In the genomic region with DNA sequence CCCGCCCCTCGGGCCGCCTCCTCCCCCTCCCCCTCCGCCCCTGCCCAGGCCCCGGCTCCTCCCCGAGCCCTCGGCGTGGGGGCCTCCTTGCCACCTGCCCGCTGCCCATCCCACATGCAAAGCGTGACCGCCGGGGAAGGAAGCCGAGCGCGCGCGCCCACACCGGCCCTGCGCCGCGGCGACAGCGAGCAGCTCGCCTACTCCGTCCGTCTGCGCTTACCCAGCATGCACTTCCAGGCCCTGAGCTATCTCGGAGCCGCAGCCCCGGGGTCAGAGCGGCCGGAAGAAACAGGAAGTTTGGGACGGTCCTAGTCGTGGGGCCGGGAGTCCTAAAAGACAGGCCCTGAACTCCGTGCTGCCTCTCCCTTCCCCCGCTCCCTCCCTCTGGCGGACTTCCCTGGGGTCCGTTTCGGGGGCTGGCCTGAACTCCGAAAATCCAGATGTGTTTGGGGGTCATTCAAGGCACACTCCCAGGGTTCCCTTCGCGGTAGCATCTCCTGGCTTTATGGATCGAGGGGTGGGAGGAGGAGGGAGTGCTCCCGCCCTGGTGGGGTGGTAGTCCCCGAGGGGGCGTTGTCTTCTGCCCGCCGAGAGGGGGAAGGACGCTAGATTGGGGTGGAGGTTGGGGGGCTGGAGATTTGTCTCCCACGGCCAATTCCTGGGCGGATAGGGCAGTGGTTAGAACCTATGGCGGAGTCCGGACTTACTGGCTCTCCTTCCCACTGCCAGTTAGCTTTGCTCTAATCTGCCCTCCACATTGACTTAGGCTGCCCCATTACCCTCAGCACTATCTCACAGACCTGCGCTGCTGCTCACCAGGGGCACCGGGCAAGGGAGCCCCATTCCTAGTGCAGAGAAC, we compare ENCODE assay signal across 8 cellular contexts. TPM values are rescaled to one million over a fixed set of nuclear protein-coding genes. Genes with fewer than 3 reads are reported as not detected.
DNase-seq lines count a peak whose midpoint lies in the region; ATAC-seq and TF ChIP-seq lines count a peak whose summit lies in the region.

No MANE protein-coding gene starts in this region.

- in situ Hi-C loops in Panc1 (cut with HindIII; ENCODE audit: low pct_unique_long_range_greater_than_20kb, low sequenced_read_pairs), result no loop called here

- DNase-seq in DMS53 (lab: John Stamatoyannopoulos, UW) (peak; percentile 94), Panc1 (ENCODE audit: low read depth, low spot score) (no peak), amniotic epithelial cell (ENCODE audit: low read depth) (peak; percentile 49), middle frontal gyrus (ENCODE audit: extremely low spot score, low spot score) (no peak)

- ATAC-seq in GM19395 (IDR thresholded peaks at IDR 0.05; ENCODE audit: unreplicated experiment) (peak; percentile 66), HG03442 (IDR thresholded peaks at IDR 0.05; ENCODE audit: unreplicated experiment) (peak; percentile 70), Panc1 (peak; percentile 74)

- H3K9me3 ChIP-seq in Panc1 (ENCODE audit: control insufficient read depth, insufficient read depth, low read depth, low read length), result no peaks in the 10 kb centered on the region
- no peaks in the 10 kb centered on the region for H3K9me3 ChIP-seq in skeletal muscle tissue (ENCODE audit: control insufficient read depth in 3 of 3, low read length in 3 of 3)

- no TSS peak for BruUV-seq in Panc1 (replicated peaks; lab: Mats Ljungman, UMichigan)

- POLR2A ChIA-PET in Panc1 (lab: Charles Lee), result interaction anchor here (0.6 kb wide), 1 partner anchor 213 kb away, joined by 3 read pairs; no protein-coding TSS in a partner anchor

- H3K27me3 ChIP-seq in Panc1 (ENCODE audit: control insufficient read depth, insufficient read depth, low read length) (no peaks in the 10 kb centered on the region), skeletal muscle tissue (ENCODE audit: control insufficient read depth in 3 of 3, insufficient read depth in 3 of 3, low read length in 3 of 3) (peaks cover 0 to 19% (median 0%) of the 10 kb centered on the region in 3 donors)

- TF ChIP-seq CTCF in Panc1 (IDR thresholded peaks at IDR 0.05), result no peak

- H3K4me3 ChIP-seq in Panc1 (ENCODE audit: low read depth in 2 of 2, low read length in 2 of 2) (peak overlapping the region; percentile 49 to 68), iPS-11a (ENCODE audit: low read depth, low read length) (peak overlapping the region; percentile 41), skeletal muscle tissue (ENCODE audit: low read length in 3 of 3) (peak overlapping the region; percentile 59 to 66 (median 64))

- peak overlapping the region; percentile 91 for H3K27ac ChIP-seq in Panc1 (ENCODE audit: low read length)
- peak overlapping the region; percentile 54 for H3K27ac ChIP-seq in skeletal muscle tissue (ENCODE audit: low read depth, low read length)

- peak overlapping the region in 2 of 3 donors; percentile 59 to 77 for H3K9ac ChIP-seq in skeletal muscle tissue (ENCODE audit: low read depth in 1 of 3, low read length in 3 of 3)

- H3K4me1 ChIP-seq in Panc1 (ENCODE audit: control insufficient read depth, insufficient read depth, low read length), result peaks cover 52% of the 10 kb centered on the region
- peaks cover 0 to 7% (median 6%) of the 10 kb centered on the region in 3 donors for H3K4me1 ChIP-seq in skeletal muscle tissue (ENCODE audit: control insufficient read depth in 3 of 3, insufficient read depth in 3 of 3, low read length in 3 of 3)

- intact Hi-C loops in Panc1 (cut with micrococcal nuclease; ENCODE audit: unreplicated experiment), result no loop called here

- CTCF ChIA-PET in Panc1 (lab: Charles Lee), result no interaction called here

- H3K36me3 ChIP-seq in Panc1 (ENCODE audit: control insufficient read depth, insufficient read depth, low read length) (no peaks in the 10 kb centered on the region), skeletal muscle tissue (ENCODE audit: control insufficient read depth in 3 of 3, insufficient read depth in 3 of 3, low read length in 3 of 3) (no peaks in the 10 kb centered on the region)

RNA-seq across cellular contexts. Expression of gene BCORL1, which starts 25.0 kb away (rescaled TPM):
- 67.4 TPM for total RNA-seq in Panc1 (2021; ENCODE audit: unreplicated experiment)
- 60.7 TPM for polyA plus RNA-seq in Panc1 (2012; ENCODE audit: insufficient read length)
- 5.2 TPM for total RNA-seq in skeletal muscle tissue

RNA-seq across cellular contexts. Expression of gene UTP14A, which starts 51.5 kb away (rescaled TPM):
- 64.2 TPM for total RNA-seq in Panc1 (2021; ENCODE audit: unreplicated experiment)
- polyA plus RNA-seq in Panc1 (2012; ENCODE audit: insufficient read length), result 38.1 TPM
- total RNA-seq in skeletal muscle tissue, result 17.7 TPM

Comparison
In these comparisons a context has a peak if more than half of its experiments do, and no peak if none do; other contexts are left out.
1. DNase-seq: peak in DMS53 (single experiment) and amniotic epithelial cell (single experiment); none in Panc1 (single experiment) and middle frontal gyrus (single experiment).
2. RNA of gene BCORL1, which starts 25.0 kb away (total RNA-seq): 67.4 TPM in Panc1 (single experiment); 5.2 TPM in skeletal muscle tissue (single experiment); every median in the first group is over 10 times any median in the second.
3. Peak in every context shown above with its lines, with median percentiles within 50 percentile points of each other: ATAC-seq and H3K4me3 ChIP-seq.